Comparison of ENCODE assay signal across 28 cellular contexts in the genomic region with DNA sequence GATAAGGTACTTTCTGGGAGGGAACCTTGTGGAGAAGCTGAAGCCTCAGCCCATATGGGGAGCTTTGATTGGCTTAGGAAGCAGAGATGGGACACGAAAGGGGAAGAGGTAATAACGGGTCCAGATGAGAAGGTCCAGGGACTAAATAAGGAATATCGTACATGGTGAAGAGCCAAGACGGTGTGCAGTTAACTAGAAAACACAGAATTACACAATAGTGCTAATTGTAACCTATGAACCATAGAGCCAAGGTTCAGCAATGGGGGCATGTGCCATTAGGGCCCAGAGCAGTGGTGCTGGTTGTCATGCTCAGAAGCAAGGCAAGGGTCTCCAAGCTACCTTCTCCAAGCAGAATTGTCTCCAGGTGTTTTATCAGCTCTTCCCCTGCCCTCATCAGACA.
"Had no signal": no experiment of that assay in that cellular context is flagged by ENCODE, and none has a peak within 500 bp of the region (broad histone marks: within the 10 kb centered on the region; RNA-seq: fewer than 3 reads in every experiment).

No MANE protein-coding gene starts in this region.

- H3K27me3 ChIP-seq: neural progenitor cell, ovary, testis, tibial artery, transverse colon, uterus had no signal

- ATAC-seq: natural killer cell; psoas muscle; right cardiac atrium; sciatic nerve; stimulated activated memory B cell treated with anti-CD40 and anti-IgM and Interleukin-4, amounts not matched to agents 10 μg/mL and 1 μg/mL and 100 μg/mL, for 72 hours; stimulated activated naive CD8-positive, alpha-beta T cell treated with anti-CD3 and anti-CD28 coated beads, Interleukin-15, amount 100 ng/mL, for 72 hours; stimulated activated naive CD8-positive, alpha-beta T cell treated with anti-CD3 and anti-CD28 coated beads, Interleukin-15, Interleukin-2, amounts not matched to agents 100 U/mL and 50 U/mL, for 24 hours; upper lobe of right lung had no signal

- H3K79me2 ChIP-seq: parathyroid adenoma had no signal

- H3K27ac ChIP-seq: neural progenitor cell, ovary, parathyroid adenoma, psoas muscle, skin epidermis, spleen, suprapubic skin, testis, tibial artery, transverse colon, upper lobe of right lung, uterus had no signal

- H3K36me3 ChIP-seq: neural progenitor cell, ovary, spleen, suprapubic skin, tibial artery, transverse colon, upper lobe of right lung, uterus had no signal

- H3K4me1 ChIP-seq: spleen, upper lobe of right lung, uterus had no signal

- H2AFZ ChIP-seq: neural progenitor cell, parathyroid adenoma had no signal

- H3K9ac ChIP-seq: neural progenitor cell, parathyroid adenoma had no signal

- H3K4me3 ChIP-seq: neural progenitor cell, ovary, psoas muscle, skin epidermis, smooth muscle cell, spleen, suprapubic skin, testis, tibial artery, transverse colon, upper lobe of right lung, uterus had no signal

- H3K4me2 ChIP-seq: neural progenitor cell, smooth muscle cell had no signal

- H3K9me3 ChIP-seq: ovary, psoas muscle, spleen, suprapubic skin, testis, tibial artery, transverse colon, upper lobe of right lung, uterus had no signal

- DNase-seq: natural killer cell; occipital lobe; ovary; posterior cingulate gyrus; psoas muscle; right cardiac atrium; spleen; stimulated activated CD4-positive, alpha-beta T cell treated with anti-CD3 and anti-CD28 coated beads, Interleukin-12 subunit alpha, Interleukin-12 subunit beta, amount 100 ng/mL, for 4 hours; stimulated activated CD4-positive, alpha-beta T cell treated with anti-CD3 and anti-CD28 coated beads, Interleukin-1b, Interleukin-23, amount 100 ng/mL, for 48 hours; stimulated activated CD4-positive, alpha-beta T cell treated with anti-CD3 and anti-CD28 coated beads, Interleukin-4, amount 100 ng/mL, for 1 hour; stimulated activated CD4-positive, alpha-beta T cell treated with anti-CD3 and anti-CD28 coated beads, Interleukin-4, amount 100 ng/mL, for 4 hours; stimulated activated CD8-positive, alpha-beta memory T cell treated with anti-CD3 and anti-CD28 coated beads, Interleukin-4, amount 100 ng/mL, for 48 hours; stimulated activated naive CD4-positive, alpha-beta T cell; stimulated activated naive CD8-positive, alpha-beta T cell treated with anti-CD3 and anti-CD28 coated beads, Interleukin-15, amount 100 ng/mL, for 72 hours; stimulated activated naive CD8-positive, alpha-beta T cell treated with anti-CD3 and anti-CD28 coated beads, Interleukin-15, Interleukin-2, amounts not matched to agents 100 U/mL and 50 U/mL, for 24 hours; substantia nigra; testis; tibial artery; transverse colon; upper lobe of right lung; uterus had no signal
